In the genomic region with DNA sequence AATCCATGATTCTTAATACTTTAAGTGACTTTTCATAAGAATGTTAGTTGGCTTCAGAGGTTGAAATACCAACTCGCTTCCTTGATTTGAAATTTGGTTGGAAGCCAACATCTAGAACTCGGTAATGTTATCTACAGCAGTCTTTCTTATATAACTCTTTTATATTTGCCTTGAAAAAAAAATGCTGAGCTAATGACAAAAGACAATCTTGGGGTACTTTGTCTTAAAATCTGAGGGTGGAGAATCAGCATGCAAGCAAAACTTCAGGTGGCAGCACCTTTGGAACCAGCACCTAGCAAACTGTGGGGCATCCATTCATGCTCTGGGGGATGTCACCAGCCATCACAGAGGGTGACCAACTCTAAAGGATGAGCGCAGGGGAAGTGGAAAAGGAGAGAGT, we compare ENCODE assay signal across 26 cellular contexts.
"Had no signal": no experiment of that assay in that cellular context is flagged by ENCODE, and none has a peak within 500 bp of the region (broad histone marks: within the 10 kb centered on the region; RNA-seq: fewer than 3 reads in every experiment).

No MANE protein-coding gene starts in this region.

- H3K4me3 ChIP-seq: colonic mucosa, esophagus squamous epithelium, gastrocnemius medialis, heart right ventricle, left lung, lower lobe of right lung, mucosa of descending colon had no signal

- H3K27me3 ChIP-seq: colonic mucosa, esophagus squamous epithelium, gastrocnemius medialis, heart right ventricle, left lung had no signal

- H3K27ac ChIP-seq: colonic mucosa, epithelial cell of prostate, esophagus squamous epithelium, gastrocnemius medialis, heart right ventricle, left lung, lower lobe of right lung had no signal

- FAIRE-seq: endometrium, islet of Langerhans, keratinocyte had no signal

- H3K36me3 ChIP-seq: colonic mucosa, esophagus squamous epithelium, gastrocnemius medialis, heart right ventricle, left lung, lower lobe of right lung had no signal

- H3K4me1 ChIP-seq: colonic mucosa, esophagus squamous epithelium, gastrocnemius medialis, left lung, lower lobe of right lung had no signal

- DNase-seq: colonic mucosa; cortex of kidney; effector CD8-positive, alpha-beta T cell; effector memory CD8-positive, alpha-beta T cell; endodermal cell; erythroblast; esophagus squamous epithelium; foreskin fibroblast; foreskin melanocyte; gastrocnemius medialis; glutamatergic neuron; head of caudate nucleus; heart right ventricle; hippocampal formation; left cardiac atrium; left lung; left ventricle myocardium superior; lower lobe of right lung; mesenchymal stem cell; mucosa of descending colon; naive B cell had no signal

- H3K9me3 ChIP-seq: colonic mucosa, lower lobe of right lung had no signal

- ATAC-seq: effector memory CD8-positive, alpha-beta T cell; esophagus mucosa; gastrocnemius medialis; heart right ventricle; left cardiac atrium; left lung; left ventricle myocardium superior; lower lobe of right lung; mucosa of descending colon had no signal
